10 cellular contexts compared by ENCODE assay signal in the genomic region with DNA sequence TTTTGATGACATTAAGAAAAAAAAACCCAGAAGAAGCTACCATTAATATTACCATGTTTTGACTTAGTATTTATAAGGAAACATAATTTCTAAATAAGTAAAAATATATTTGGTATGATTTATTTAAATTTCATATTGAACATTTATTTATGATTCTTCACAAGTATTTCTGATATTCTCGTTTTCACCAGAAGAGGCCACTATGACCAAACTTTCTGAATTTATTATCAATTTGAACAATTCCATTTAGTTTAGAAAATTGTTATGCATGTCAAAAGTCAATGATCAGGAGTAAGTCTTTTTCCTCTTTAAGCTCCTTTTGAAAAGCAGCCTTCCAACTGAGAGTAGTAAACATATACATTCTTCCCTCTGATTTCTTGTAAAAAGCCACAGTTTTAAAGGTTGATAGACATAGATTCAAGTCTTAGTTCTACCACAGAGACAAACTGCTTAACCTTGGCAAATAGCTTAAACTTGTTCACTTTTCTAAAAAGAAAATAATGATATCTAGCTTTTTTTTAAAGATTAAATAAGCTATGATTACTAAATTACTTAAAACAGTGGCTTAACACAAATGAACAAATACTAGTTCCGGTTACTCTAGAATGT.
DNase-seq lines count a peak whose midpoint lies in the region; ATAC-seq and FAIRE-seq lines count a peak whose summit lies in the region.
"Had no signal": no experiment of that assay in that cellular context is flagged by ENCODE, and none has a peak within 500 bp of the region (broad histone marks: within the 10 kb centered on the region; RNA-seq: fewer than 3 reads in every experiment).

No MANE protein-coding gene starts in this region.

- FAIRE-seq in endometrium (lab: Jason Lieb, UNC) = peak; percentile 94

- no peak for ATAC-seq in GM19455 (IDR thresholded peaks at IDR 0.05; ENCODE audit: unreplicated experiment)

- DNase-seq in NCI-H82 (lab: John Stamatoyannopoulos, UW) = peak; percentile 26
- no peak for DNase-seq in NCI-H82 treated with DMSO at 0.1 percent for 48 hours (lab: John Stamatoyannopoulos, UW; ENCODE audit: unreplicated experiment)
- DNase-seq in NCI-H460 (ENCODE audit: extremely low read depth, low read depth) = peak; percentile 16
- peak; percentile 13 for DNase-seq in renal cortical epithelial cell (ENCODE audit: low read depth)
- no peak for DNase-seq in SKM-1 (lab: John Stamatoyannopoulos, UW; ENCODE audit: unreplicated experiment)
- DNase-seq in H4 (ENCODE audit: low spot score) = no peak
- DNase-seq: CD4-positive, alpha-beta memory T cell; cortex of kidney had no signal

Comparison
In these comparisons a context has a peak if more than half of its experiments do, and no peak if none do; other contexts are left out.
1. DNase-seq: peak in NCI-H82 (single experiment), NCI-H460 (single experiment) and renal cortical epithelial cell (single experiment); none in NCI-H82 treated with DMSO at 0.1 percent for 48 hours (single experiment), SKM-1 (single experiment) and H4 (single experiment).